18 cellular contexts compared by ENCODE assay signal in genomic region chr1:209154916-209155315, GRCh38.
"Had no signal": no experiment of that assay in that cellular context is flagged by ENCODE, and none has a peak within 500 bp of the region (broad histone marks: within the 10 kb centered on the region; RNA-seq: fewer than 3 reads in every experiment).

No MANE protein-coding gene starts in this region.

- ATAC-seq: activated T-cell treated with anti-CD3 and anti-CD28 coated beads, Interleukin-2, amount 50 U/mL, for 72 hours; foreskin keratinocyte; left lobe of liver; upper lobe of right lung had no signal

- H3K27ac Mint-ChIP-seq: activated T-cell treated with anti-CD3 and anti-CD28 coated beads, Interleukin-2, amount 50 U/mL, for 72 hours; naive B cell; T-helper 1 cell treated with Interleukin-12 subunit alpha and Interleukin-12 subunit beta and Interleukin-4 antibody, amounts not matched to agents 30 μg/mL and 1 μg/mL, for 36 hours had no signal

- H3K27me3 ChIP-seq: colonic mucosa, upper lobe of right lung had no signal

- H3K4me1 ChIP-seq: colonic mucosa, foreskin keratinocyte had no signal

- H3K9me3 Mint-ChIP-seq: activated T-cell treated with anti-CD3 and anti-CD28 coated beads, Interleukin-2, amount 50 U/mL, for 72 hours; central memory CD8-positive, alpha-beta T cell; naive B cell; T-helper 1 cell treated with Interleukin-12 subunit alpha and Interleukin-12 subunit beta and Interleukin-4 antibody, amounts not matched to agents 30 μg/mL and 1 μg/mL, for 36 hours had no signal

- DNase-seq: activated CD4-positive, alpha-beta T cell treated with anti-CD3 and anti-CD28 coated beads, Interleukin-2, amount 50 U/mL, for 1 hour; activated CD4-positive, CD25-positive, alpha-beta regulatory T cell treated with anti-CD3 and anti-CD28 coated beads, Interleukin-2, amount 50 U/mL, for 72 hours; activated effector memory CD4-positive, alpha-beta T cell treated with anti-CD3 and anti-CD28 coated beads, Interleukin-2, amount 50 U/mL, for 16 hours; activated naive CD4-positive, alpha-beta T cell treated with anti-CD3 and anti-CD28 coated beads, Interleukin-2, amount 50 U/mL, for 16 hours; activated T-cell treated with anti-CD3 and anti-CD28 coated beads, Interleukin-2, amount 50 U/mL, for 72 hours; aorta; colonic mucosa; foreskin keratinocyte; hypothalamus; naive B cell; stimulated activated CD4-positive, alpha-beta T cell treated with anti-CD3 and anti-CD28 coated beads, Interleukin-12 subunit alpha, Interleukin-12 subunit beta, amount 100 ng/mL, for 4 hours; stimulated activated CD4-positive, alpha-beta T cell treated with anti-CD3 and anti-CD28 coated beads, Interleukin-1b, Interleukin-23, amount 100 ng/mL, for 48 hours; stimulated activated CD8-positive, alpha-beta memory T cell treated with anti-CD3 and anti-CD28 coated beads, Interleukin-4, amount 100 ng/mL, for 48 hours; stimulated activated naive CD4-positive, alpha-beta T cell; upper lobe of right lung had no signal

- H3K4me1 Mint-ChIP-seq: central memory CD8-positive, alpha-beta T cell; naive B cell had no signal

- H3K4me3 Mint-ChIP-seq: activated T-cell treated with anti-CD3 and anti-CD28 coated beads, Interleukin-2, amount 50 U/mL, for 72 hours; central memory CD8-positive, alpha-beta T cell; naive B cell; T-helper 1 cell treated with Interleukin-12 subunit alpha and Interleukin-12 subunit beta and Interleukin-4 antibody, amounts not matched to agents 30 μg/mL and 1 μg/mL, for 36 hours had no signal

- H3K36me3 Mint-ChIP-seq: naive B cell had no signal

- H3K9me3 ChIP-seq: colonic mucosa, upper lobe of right lung had no signal

- H3K27ac ChIP-seq: colonic mucosa, foreskin keratinocyte, upper lobe of right lung had no signal

- H3K36me3 ChIP-seq: colonic mucosa, upper lobe of right lung had no signal

- H3K4me3 ChIP-seq: colonic mucosa, upper lobe of right lung had no signal

- H3K27me3 Mint-ChIP-seq: central memory CD8-positive, alpha-beta T cell had no signal
